ENCODE assay signal across 12 cellular contexts in genomic region chr13:113350065-113350937, GRCh38. TPM values are rescaled to one million over a fixed set of nuclear protein-coding genes. Genes with fewer than 3 reads are reported as not detected.
DNase-seq lines count a peak whose midpoint lies in the region; ATAC-seq, FAIRE-seq and TF ChIP-seq lines count a peak whose summit lies in the region.
"Had no signal": no experiment of that assay in that cellular context is flagged by ENCODE, and none has a peak within 500 bp of the region (broad histone marks: within the 10 kb centered on the region; RNA-seq: fewer than 3 reads in every experiment).

No MANE protein-coding gene starts in this region.

- TF ChIP-seq CTCF in D721Med (IDR thresholded peaks at IDR 0.05; ENCODE audit: insufficient read depth, missing control alignments) = peak; percentile 1
- peak; percentile 11 for TF ChIP-seq CTCF in HFF-Myc (IDR thresholded peaks at IDR 0.05; ENCODE audit: low read depth, low read length, missing control alignments)
- TF ChIP-seq CTCF in WTC11 (IDR thresholded peaks at IDR 0.05) = no peak
- TF ChIP-seq CTCF in neural progenitor cell (IDR thresholded peaks at IDR 0.05) = peak; percentile 28

- H3K79me2 ChIP-seq in neural progenitor cell (ENCODE audit: low read depth) = no peaks in the 10 kb centered on the region

- no peak overlapping the region for H3K27ac ChIP-seq in neural progenitor cell
- H3K27ac ChIP-seq: RWPE1 had no signal

- H3K27me3 ChIP-seq in neural progenitor cell = no peaks in the 10 kb centered on the region

- CTCF ChIA-PET in WTC11 (lab: Charles Lee) = interaction anchor here (0.7 to 1.7 kb wide), 3 partner anchors 10 to 41 kb away, joined by 3 to 5 read pairs (median 5); no protein-coding TSS in a partner anchor

- H3K36me3 ChIP-seq in neural progenitor cell = no peaks in the 10 kb centered on the region

- H3F3A ChIP-seq in neural progenitor cell (ENCODE audit: low read depth) = peaks cover 3% of the 10 kb centered on the region

- no peaks in the 10 kb centered on the region for H3K9me3 ChIP-seq in neural progenitor cell (ENCODE audit: low read depth)

- no peak overlapping the region for H3K9ac ChIP-seq in neural progenitor cell

- no peak overlapping the region for H3K4me2 ChIP-seq in neural progenitor cell

- H2AFZ ChIP-seq in neural progenitor cell (replicated peaks) = no peak overlapping the region

- H4K20me1 ChIP-seq in neural progenitor cell (ENCODE audit: low read depth) = no peaks in the 10 kb centered on the region

- H3K36me3 Mint-ChIP-seq in WTC11 (peaks cover 56% of the 10 kb centered on the region), neural progenitor cell (peaks cover 25% of the 10 kb centered on the region)
- H3K36me3 Mint-ChIP-seq: CD8-positive, alpha-beta T cell had no signal

- H3K4me1 Mint-ChIP-seq in WTC11 = no peaks in the 10 kb centered on the region
- H3K4me1 Mint-ChIP-seq in neural progenitor cell = no peaks in the 10 kb centered on the region
- H3K4me1 Mint-ChIP-seq: activated naive CD4-positive, alpha-beta T cell treated with anti-CD3 and anti-CD28 coated beads, Interleukin-2, amount 50 U/mL, for 24 hours had no signal

- no peak for FAIRE-seq in D721Med (lab: Jason Lieb, UNC)

- H3K4me3 Mint-ChIP-seq in WTC11 = no peak overlapping the region
- peak overlapping the region; percentile 58 for H3K4me3 Mint-ChIP-seq in neural progenitor cell
- H3K4me3 Mint-ChIP-seq: activated naive CD4-positive, alpha-beta T cell treated with anti-CD3 and anti-CD28 coated beads, Interleukin-2, amount 50 U/mL, for 24 hours; CD8-positive, alpha-beta T cell had no signal

- H3K4me1 ChIP-seq in neural progenitor cell = no peaks in the 10 kb centered on the region

- no peak overlapping the region for H3K27ac Mint-ChIP-seq in WTC11
- H3K27ac Mint-ChIP-seq in neural progenitor cell = peak overlapping the region; percentile 46
- H3K27ac Mint-ChIP-seq: activated naive CD4-positive, alpha-beta T cell treated with anti-CD3 and anti-CD28 coated beads, Interleukin-2, amount 50 U/mL, for 24 hours; CD8-positive, alpha-beta T cell had no signal

- ATAC-seq in WTC11 (peak; percentile 73), GM21367 (IDR thresholded peaks at IDR 0.05; ENCODE audit: unreplicated experiment) (no peak), GM21360 (IDR thresholded peaks at IDR 0.05; ENCODE audit: unreplicated experiment) (no peak)
- ATAC-seq: CD8-positive, alpha-beta T cell had no signal

- DNase-seq in D721Med (ENCODE audit: insufficient read length, low spot score) (no peak), HFF-Myc (ENCODE audit: extremely low read depth, low read depth) (no peak), WTC11 (ENCODE audit: low spot score) (no peak), neural progenitor cell (ENCODE audit: low spot score) (peak; percentile 28), NCI-H187 treated with DMSO at 0.1 percent for 48 hours (lab: John Stamatoyannopoulos, UW) (no peak)
- DNase-seq: CD8-positive, alpha-beta T cell; cerebellar nuclear complex; T1000 had no signal

- H3K4me3 ChIP-seq in HFF-Myc (replicated peaks; ENCODE audit: low read depth, low read length) (no peak overlapping the region), neural progenitor cell (no peak overlapping the region)

- peaks cover 9% of the 10 kb centered on the region for H3K9me3 Mint-ChIP-seq in WTC11
- peaks cover 11% of the 10 kb centered on the region for H3K9me3 Mint-ChIP-seq in neural progenitor cell

- H3K27me3 Mint-ChIP-seq in WTC11 (ENCODE audit: low read depth) (no peaks in the 10 kb centered on the region), neural progenitor cell (ENCODE audit: insufficient read depth, low read depth) (peaks cover 9% of the 10 kb centered on the region)
- H3K27me3 Mint-ChIP-seq: activated naive CD4-positive, alpha-beta T cell treated with anti-CD3 and anti-CD28 coated beads, Interleukin-2, amount 50 U/mL, for 24 hours had no signal

- POLR2A ChIA-PET in WTC11 (lab: Charles Lee) = no interaction called here

TF ChIP-seq in WTC11, 78 proteins besides CTCF, POLR2A, EP300 and RAD21:
- TF ChIP-seq ESRRA (CRISPR knock-in tag; IDR thresholded peaks at IDR 0.05; ENCODE audit: borderline replicate concordance) (no peak), ZNF232 (CRISPR knock-in tag; IDR thresholded peaks at IDR 0.05) (no peak), NFATC4 (CRISPR knock-in tag; IDR thresholded peaks at IDR 0.05) (no peak), IRF1 (CRISPR knock-in tag; IDR thresholded peaks at IDR 0.05) (no peak)
TF ChIP-seq in WTC11: peak in this region for 0.

RNA-seq across cellular contexts. Expression of gene GRTP1, which starts 13.6 kb away (rescaled TPM):
- total RNA-seq in WTC11 (2021) (59.0 to 62.0 TPM (median 60.0 TPM) in 3 replicates), neural progenitor cell (ENCODE audit: low replicate concordance) (14.8 and 19.3 TPM in 2 replicates)
- total RNA-seq: CD8-positive, alpha-beta T cell had no signal

RNA-seq across cellular contexts. Expression of gene LAMP1, which starts 53.3 kb away (rescaled TPM):
- total RNA-seq in WTC11 (2021) = 135 to 150 TPM (median 140 TPM) in 3 replicates
- 49.7 and 64.6 TPM in 2 replicates for total RNA-seq in neural progenitor cell (ENCODE audit: low replicate concordance)
